17 cellular contexts compared by ENCODE assay signal in the genomic region with DNA sequence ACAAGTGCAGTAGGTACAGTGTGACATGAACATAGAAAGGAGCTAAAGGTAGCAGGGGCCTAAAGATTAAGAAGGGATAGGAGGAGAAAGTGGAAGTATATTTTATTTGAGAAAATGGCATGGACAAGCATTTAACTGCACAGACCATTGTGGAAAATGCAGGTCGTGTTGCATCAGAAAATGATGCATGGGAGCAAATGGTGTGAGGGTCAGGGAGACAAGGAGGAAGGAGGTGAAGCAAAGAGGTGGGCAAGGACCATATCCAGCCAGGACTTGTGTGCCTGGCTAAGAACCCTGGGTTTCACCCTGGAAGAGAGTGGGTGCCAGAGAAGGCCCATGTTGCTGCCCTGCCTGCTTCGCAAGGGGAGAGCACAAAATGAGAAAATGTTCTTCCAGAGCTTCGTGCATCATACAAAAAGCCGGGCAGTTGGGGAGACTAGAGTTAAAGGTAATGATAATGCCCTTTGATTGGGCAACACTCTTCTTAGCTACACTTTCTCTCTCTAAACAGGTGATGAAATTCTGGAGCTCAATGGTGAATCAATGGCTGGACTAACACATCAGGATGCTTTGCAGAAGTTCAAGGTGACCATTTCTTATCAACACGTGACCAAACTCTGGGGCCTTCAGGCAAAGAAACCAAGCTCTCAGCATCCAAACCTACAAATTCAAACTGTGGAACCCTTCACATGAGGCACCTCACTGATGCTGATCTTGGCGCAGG. TPM values are rescaled to one million over a fixed set of nuclear protein-coding genes. Genes with fewer than 3 reads are reported as not detected.
DNase-seq lines count a peak whose midpoint lies in the region; ATAC-seq, FAIRE-seq and TF ChIP-seq lines count a peak whose summit lies in the region.
"Had no signal": no experiment of that assay in that cellular context is flagged by ENCODE, and none has a peak within 500 bp of the region (broad histone marks: within the 10 kb centered on the region; RNA-seq: fewer than 3 reads in every experiment).

No MANE protein-coding gene starts in this region.

- peak; percentile 81 for FAIRE-seq in bronchial epithelial cell (lab: Jason Lieb, UNC)
- FAIRE-seq: A204.1, HTR-8/SVneo, K562 had no signal

- H3K4me3 ChIP-seq in bronchial epithelial cell (ENCODE audit: low read depth, low read length) (no peak overlapping the region), vagina (no peak overlapping the region)
- H3K4me3 ChIP-seq: K562 had no signal

- H3K9me3 ChIP-seq in vagina, result no peaks in the 10 kb centered on the region
- H3K9me3 ChIP-seq: Caco-2 had no signal

- peaks cover 30% of the 10 kb centered on the region for H3K4me1 ChIP-seq in vagina
- H3K4me1 ChIP-seq: Caco-2 had no signal

- H3K36me3 ChIP-seq in bronchial epithelial cell (ENCODE audit: control insufficient read depth, insufficient read depth, low read length), result no peaks in the 10 kb centered on the region
- no peaks in the 10 kb centered on the region for H3K36me3 ChIP-seq in vagina

- intact Hi-C loops in vagina (cut with DNase I), result no loop called here

- no peaks in the 10 kb centered on the region for H3K27me3 Mint-ChIP-seq in activated naive CD8-positive, alpha-beta T cell
- no peaks in the 10 kb centered on the region for H3K27me3 Mint-ChIP-seq in activated naive CD8-positive, alpha-beta T cell treated with anti-CD3 and anti-CD28 coated beads for 36 hours
- H3K27me3 Mint-ChIP-seq in naive B cell (no peaks in the 10 kb centered on the region), mesothelial cell of epicardium (ENCODE audit: low read depth) (peaks cover 6% of the 10 kb centered on the region)

- DNase-seq in activated naive CD8-positive, alpha-beta T cell treated with anti-CD3 and anti-CD28 coated beads for 36 hours, result no peak
- DNase-seq in bronchial epithelial cell (ENCODE audit: low read depth) (no peak), naive B cell (no peak), vagina (ENCODE audit: extremely low spot score in 2 of 2) (peak; percentile 54 to 72), ACHN (no peak), GF-D8 (lab: John Stamatoyannopoulos, UW) (no peak), mesothelial cell of epicardium (ENCODE audit: low spot score in 2 of 2, unreplicated experiment in 2 of 2) (no peak)
- DNase-seq: Caco-2; CD8-positive, alpha-beta memory T cell; DND-41; GDM1 had no signal

- TF ChIP-seq POLR2A in vagina (IDR thresholded peaks at IDR 0.05), result no peak

- no peak overlapping the region for H3K27ac ChIP-seq in vagina

- no peak for TF ChIP-seq CTCF in bronchial epithelial cell (IDR thresholded peaks at IDR 0.05; ENCODE audit: insufficient read depth, low read length, severe bottlenecking)
- TF ChIP-seq CTCF in vagina (IDR thresholded peaks at IDR 0.05), result no peak
- no peak for TF ChIP-seq CTCF in mesothelial cell of epicardium (IDR thresholded peaks at IDR 0.05; ENCODE audit: unreplicated experiment)

- H3K9me3 Mint-ChIP-seq in activated naive CD8-positive, alpha-beta T cell (ENCODE audit: low read depth), result peaks cover 6% of the 10 kb centered on the region
- H3K9me3 Mint-ChIP-seq in activated naive CD8-positive, alpha-beta T cell treated with anti-CD3 and anti-CD28 coated beads for 36 hours, result peaks cover 19% of the 10 kb centered on the region
- peaks cover 3 to 22% (median 11%) of the 10 kb centered on the region in 7 donors for H3K9me3 Mint-ChIP-seq in naive B cell
- peaks cover 12% of the 10 kb centered on the region for H3K9me3 Mint-ChIP-seq in mesothelial cell of epicardium

- in situ Hi-C loops in ACHN (cut with HindIII; ENCODE audit: low pct_ligation_motif_present, low pct_unique_long_range_greater_than_20kb, low sequenced_read_pairs), result no loop called here

- no peaks in the 10 kb centered on the region for H3K27me3 ChIP-seq in bronchial epithelial cell (ENCODE audit: control insufficient read depth, insufficient read depth, low read length)
- H3K27me3 ChIP-seq in vagina, result no peaks in the 10 kb centered on the region

- no peak for ATAC-seq in naive B cell (ENCODE audit: low read depth in 2 of 2)
- ATAC-seq: HCT116, K562 had no signal

- peak overlapping the region; percentile 22 for H3K27ac Mint-ChIP-seq in activated naive CD8-positive, alpha-beta T cell
- H3K27ac Mint-ChIP-seq in activated naive CD8-positive, alpha-beta T cell treated with anti-CD3 and anti-CD28 coated beads for 36 hours, result no peak overlapping the region
- peak overlapping the region in 4 of 6 donors; percentile 8 to 68 (median 38) for H3K27ac Mint-ChIP-seq in naive B cell
- H3K27ac Mint-ChIP-seq in mesothelial cell of epicardium, result no peak overlapping the region
- H3K27ac Mint-ChIP-seq: CD14-positive monocyte had no signal

- H3K4me1 Mint-ChIP-seq in activated naive CD8-positive, alpha-beta T cell (ENCODE audit: low read depth), result peaks cover 67% of the 10 kb centered on the region
- peaks cover 49% of the 10 kb centered on the region for H3K4me1 Mint-ChIP-seq in activated naive CD8-positive, alpha-beta T cell treated with anti-CD3 and anti-CD28 coated beads for 36 hours
- H3K4me1 Mint-ChIP-seq in naive B cell (peaks cover 26 to 40% (median 38%) of the 10 kb centered on the region in 3 donors), mesothelial cell of epicardium (peaks cover 9% of the 10 kb centered on the region)

- H3K36me3 Mint-ChIP-seq in activated naive CD8-positive, alpha-beta T cell, result peaks cover 9% of the 10 kb centered on the region
- H3K36me3 Mint-ChIP-seq in activated naive CD8-positive, alpha-beta T cell treated with anti-CD3 and anti-CD28 coated beads for 36 hours, result peaks cover 24% of the 10 kb centered on the region
- peaks cover 7 to 9% of the 10 kb centered on the region in 2 donors for H3K36me3 Mint-ChIP-seq in naive B cell
- peaks cover 9% of the 10 kb centered on the region for H3K36me3 Mint-ChIP-seq in mesothelial cell of epicardium

- no peak overlapping the region for H3K4me3 Mint-ChIP-seq in activated naive CD8-positive, alpha-beta T cell
- H3K4me3 Mint-ChIP-seq in activated naive CD8-positive, alpha-beta T cell treated with anti-CD3 and anti-CD28 coated beads for 36 hours, result no peak overlapping the region
- H3K4me3 Mint-ChIP-seq in naive B cell (no peak overlapping the region), mesothelial cell of epicardium (no peak overlapping the region)
- H3K4me3 Mint-ChIP-seq: CD14-positive monocyte; CD8-positive, alpha-beta memory T cell had no signal

RNA-seq across cellular contexts. Expression of gene STARD5, which starts 45.5 kb away (rescaled TPM):
- total RNA-seq in activated naive CD8-positive, alpha-beta T cell treated with anti-CD3 and anti-CD28 coated beads for 36 hours, result 1 to 10 TPM; 6.2 to 7.7 TPM
- total RNA-seq in bronchial epithelial cell (5.0 and 5.9 TPM in 2 replicates), vagina (28.0 TPM), mesothelial cell of epicardium (5.4 to 5.9 TPM (median 5.8 TPM) in 3 replicates)
- polyA plus RNA-seq in naive B cell (ENCODE audit: low read depth in 6 of 6), result 1 to 10 TPM; 5.1 to 9.6 (median 7.3) TPM

Comparison
In these comparisons a context has a peak if more than half of its experiments do, and no peak if none do; other contexts are left out.
1. H3K27ac Mint-ChIP-seq: peak in activated naive CD8-positive, alpha-beta T cell (single experiment) and naive B cell (4 of 6); none in activated naive CD8-positive, alpha-beta T cell treated with anti-CD3 and anti-CD28 coated beads for 36 hours (single experiment) and mesothelial cell of epicardium (single experiment).
2. DNase-seq: peak in vagina (2 of 2); none in activated naive CD8-positive, alpha-beta T cell treated with anti-CD3 and anti-CD28 coated beads for 36 hours (single experiment), bronchial epithelial cell (single experiment), naive B cell (single experiment), ACHN (single experiment), GF-D8 (single experiment) and mesothelial cell of epicardium (0 of 2).